In the genomic region with DNA sequence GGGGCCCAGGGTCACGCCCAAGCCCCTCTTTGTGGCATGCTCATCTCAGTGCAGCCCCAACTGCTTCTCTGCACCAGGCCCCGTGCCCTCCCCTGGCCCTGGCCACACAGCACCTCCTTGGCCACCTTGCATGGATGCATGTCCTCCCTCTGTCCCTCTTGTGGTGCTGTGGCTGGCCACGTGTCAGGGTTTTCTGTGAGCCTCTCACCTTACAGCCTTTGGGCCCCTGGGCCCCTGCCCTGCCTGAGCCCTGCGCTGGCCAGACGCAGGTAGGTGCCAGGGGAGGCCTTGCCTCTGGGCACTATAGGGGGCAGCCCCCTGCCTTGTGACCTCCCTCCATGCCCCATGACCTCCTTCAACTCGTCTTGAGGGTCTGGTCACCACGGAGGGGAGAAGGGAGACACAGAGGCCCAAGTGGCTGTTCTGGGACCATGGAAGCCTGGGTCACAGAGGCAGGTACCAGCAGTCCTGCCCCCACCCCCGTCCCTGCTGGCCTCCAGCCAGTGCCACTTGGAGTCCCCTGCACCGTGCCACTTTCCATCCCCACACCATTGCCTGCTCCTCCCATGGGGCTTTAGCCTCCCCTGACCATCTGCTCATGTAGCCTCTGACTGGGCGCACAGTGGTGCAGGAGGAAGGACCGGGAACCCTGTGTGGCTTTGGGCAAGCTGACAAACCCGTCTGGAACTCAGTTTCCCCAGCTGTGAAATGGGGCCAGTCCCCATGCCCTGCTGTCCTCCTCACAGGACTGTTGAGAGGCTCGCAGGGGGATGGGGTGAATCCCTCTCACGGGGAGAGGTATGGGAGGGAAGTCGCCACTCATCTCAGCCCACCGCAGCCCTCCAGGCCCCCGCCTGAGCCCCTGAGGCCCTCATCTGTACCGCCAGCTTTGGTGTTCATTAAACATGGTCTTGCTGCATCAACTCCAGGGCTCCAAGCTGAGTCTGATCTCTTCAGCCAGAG, we compare ENCODE assay signal across 16 cellular contexts. TPM values are rescaled to one million over a fixed set of nuclear protein-coding genes. Genes with fewer than 3 reads are reported as not detected.
A peak's percentile ranks its signal among the peaks of the same experiment; 100 is the strongest.
DNase-seq lines count a peak whose midpoint lies in the region; ATAC-seq and TF ChIP-seq lines count a peak whose summit lies in the region.
"Had no signal": no experiment of that assay in that cellular context is flagged by ENCODE, and none has a peak within 500 bp of the region (broad histone marks: within the 10 kb centered on the region; RNA-seq: fewer than 3 reads in every experiment).

No MANE protein-coding gene starts in this region.

- H3K9ac ChIP-seq in ES-I3 (ENCODE audit: low read depth, low read length): peak overlapping the region; percentile 46
- H3K9ac ChIP-seq: GM23248, SK-N-SH had no signal

- no peak overlapping the region for H2AFZ ChIP-seq in hepatocyte
- H2AFZ ChIP-seq: GM23248 had no signal

- H3K9me2 ChIP-seq in hepatocyte (replicated peaks; ENCODE audit: insufficient read depth): no peaks in the 10 kb centered on the region
- H3K9me2 ChIP-seq: SK-N-SH had no signal

- no peak for TF ChIP-seq EP300 in sigmoid colon (IDR thresholded peaks at IDR 0.05)

- DNase-seq in hepatocyte (ENCODE audit: low spot score) (no peak), sigmoid colon (no peak), RKO (ENCODE audit: low spot score) (no peak), SHP77 treated with DMSO at 0.1 percent for 48 hours (lab: John Stamatoyannopoulos, UW) (no peak)
- DNase-seq in activated CD8-positive, alpha-beta memory T cell treated with anti-CD3 and anti-CD28 coated beads, Interleukin-2, amount 50 U/mL, for 48 hours: no peak
- DNase-seq: stimulated activated naive B cell treated with anti-CD40 and anti-IgM and Interleukin-4, amounts not matched to agents 10 μg/mL and 1 μg/mL and 100 μg/mL, for 72 hours had no signal

- H3K36me3 ChIP-seq in ES-I3 (ENCODE audit: insufficient read depth, low read length) (no peaks in the 10 kb centered on the region), hepatocyte (replicated peaks; ENCODE audit: insufficient read depth, low read depth) (no peaks in the 10 kb centered on the region), sigmoid colon (peaks cover 0 to 16% (median 4%) of the 10 kb centered on the region in 4 donors)

- peak overlapping the region; percentile 49 for H3K27ac ChIP-seq in VCaP
- H3K27ac ChIP-seq in hepatocyte: peak overlapping the region; percentile 71
- peak overlapping the region in 3 of 4 donors; percentile 43 to 70 (median 46) for H3K27ac ChIP-seq in sigmoid colon
- H3K27ac ChIP-seq: GM23248 had no signal

- H3K79me2 ChIP-seq in hepatocyte: no peaks in the 10 kb centered on the region

- no peaks in the 10 kb centered on the region for H3K27me3 ChIP-seq in hepatocyte
- H3K27me3 ChIP-seq in sigmoid colon: no peaks in the 10 kb centered on the region

- no peaks in the 10 kb centered on the region for H4K20me1 ChIP-seq in hepatocyte (ENCODE audit: insufficient read depth, poor library complexity, severe bottlenecking)

- 86% methylated on average over 16 of the region's 18 CpGs for WGBS in hepatocyte (ENCODE audit: low lambda C conversion rate, missing lambda C conversion rate)
- WGBS in sigmoid colon, 2 donors: 86 to 88% methylated on average over 18 of the region's 18 CpGs

- no peak for TF ChIP-seq POLR2A in sigmoid colon (IDR thresholded peaks at IDR 0.05)

- no peak overlapping the region for H3K4me3 ChIP-seq in hepatocyte
- H3K4me3 ChIP-seq in sigmoid colon: peak overlapping the region in 1 of 4 donors; percentile 35
- H3K4me3 ChIP-seq: GM23248, lung had no signal

- ATAC-seq in HG03280 (IDR thresholded peaks at IDR 0.05; ENCODE audit: unreplicated experiment): no peak

- intact Hi-C loops in sigmoid colon (cut with DNase I): loop anchor here (1.0 to 10.0 kb wide), 5 partner anchors 27 to 227 kb away; partner anchors contain the start of genes ABCA3, CCNF and TBC1D24

- H3K9me3 ChIP-seq in ES-I3 (ENCODE audit: control insufficient read depth, insufficient read depth, low read length) (no peaks in the 10 kb centered on the region), hepatocyte (ENCODE audit: low read depth) (no peaks in the 10 kb centered on the region), sigmoid colon (no peaks in the 10 kb centered on the region)
- H3K9me3 ChIP-seq: SK-N-SH had no signal

- TF ChIP-seq CTCF in VCaP (conservative IDR thresholded peaks at IDR 0.05): no peak
- TF ChIP-seq CTCF in hepatocyte (IDR thresholded peaks at IDR 0.05; ENCODE audit: poor library complexity): no peak
- TF ChIP-seq CTCF in sigmoid colon (IDR thresholded peaks at IDR 0.05): no peak

- H3K4me1 ChIP-seq in ES-I3 (ENCODE audit: insufficient read depth, low read length) (peaks cover 9% of the 10 kb centered on the region; the same call in 1 of the 2 replicates), hepatocyte (ENCODE audit: insufficient read depth) (peaks cover 13% of the 10 kb centered on the region), sigmoid colon (peaks cover 0 to 41% (median 25%) of the 10 kb centered on the region in 4 donors)

- H3K4me2 ChIP-seq in hepatocyte: peak overlapping the region; percentile 73

RNA-seq across cellular contexts. Expression of gene ATP6V0C, which starts 11.5 kb away (rescaled TPM):
- 81.4 and 89.8 TPM in 2 replicates for total RNA-seq in hepatocyte
- 375 and 385 TPM in 2 replicates for polyA plus RNA-seq in hepatocyte
- 10 to 100 TPM; 33.2 to 51.5 (median 42.5) TPM for total RNA-seq in sigmoid colon
- polyA plus RNA-seq in sigmoid colon: 100 to 1,000 TPM in 1 of 3 donors, 10 to 100 TPM in 2; 79.3 to 233 (median 99.0) TPM

RNA-seq across cellular contexts. Expression of gene AMDHD2, which starts 18.0 kb away (rescaled TPM):
- 43.6 and 50.3 TPM in 2 replicates for total RNA-seq in hepatocyte
- 70.8 and 77.0 TPM in 2 replicates for polyA plus RNA-seq in hepatocyte
- 10 to 100 TPM; 23.3 to 25.3 (median 24.4) TPM for total RNA-seq in sigmoid colon
- 10 to 100 TPM; 21.0 to 39.4 (median 21.5) TPM for polyA plus RNA-seq in sigmoid colon

RNA-seq across cellular contexts. Expression of gene TBC1D24, which starts 27.3 kb away (rescaled TPM):
- total RNA-seq in hepatocyte (10.4 and 13.6 TPM in 2 replicates), sigmoid colon (10 to 100 TPM in 2 of 4 donors, 1 to 10 TPM in 2; 5.9 to 16.1 (median 10.5) TPM)
- polyA plus RNA-seq in hepatocyte (8.3 and 10.9 TPM in 2 replicates), sigmoid colon (1 to 10 TPM in 2 of 3 donors, under 1 TPM in 1; 0.60 to 6.5 (median 1.4) TPM)

RNA-seq across cellular contexts. Expression of gene CEMP1, which starts 29.0 kb away (rescaled TPM):
- total RNA-seq in hepatocyte (not detected in 2 replicates), sigmoid colon (not detected)
- polyA plus RNA-seq in hepatocyte (11.1 and 21.6 TPM in 2 replicates), sigmoid colon (1 to 10 TPM in 1 of 3 donors, under 1 TPM in 1, not detected in 1; 0.90 to 1.2 TPM)
- total RNA-seq: aorta; GM23248; natural killer cell treated with Interleukin-12 subunit alpha and Interleukin-12 subunit beta and Interleukin-15 and Interleukin-18, amount 100 ng/mL, for 72 hours had no signal
- polyA plus RNA-seq: BJ, SK-N-SH had no signal

RNA-seq across cellular contexts. Expression of gene NTN3, which starts 31.1 kb away (rescaled TPM):
- total RNA-seq in hepatocyte (4.5 and 4.8 TPM in 2 replicates), sigmoid colon (under 1 TPM in 1 of 4 donors, not detected in 3; 0.83 TPM)
- polyA plus RNA-seq in hepatocyte (1.1 and 2.4 TPM in 2 replicates), sigmoid colon (under 1 TPM in 1 of 3 donors, not detected in 2; 0.13 TPM)
- total RNA-seq: activated CD4-positive, alpha-beta memory T cell treated with anti-CD3 and anti-CD28 coated beads, Interleukin-2, amount 10 ng/mL, durations not matched to agents 7 days and 5 days; GM23248; natural killer cell treated with Interleukin-12 subunit alpha and Interleukin-12 subunit beta and Interleukin-15 and Interleukin-18, amount 100 ng/mL, for 72 hours had no signal
- polyA plus RNA-seq: aorta, GM23248 had no signal
